ENCODE assay signal across 8 cellular contexts in the genomic region with DNA sequence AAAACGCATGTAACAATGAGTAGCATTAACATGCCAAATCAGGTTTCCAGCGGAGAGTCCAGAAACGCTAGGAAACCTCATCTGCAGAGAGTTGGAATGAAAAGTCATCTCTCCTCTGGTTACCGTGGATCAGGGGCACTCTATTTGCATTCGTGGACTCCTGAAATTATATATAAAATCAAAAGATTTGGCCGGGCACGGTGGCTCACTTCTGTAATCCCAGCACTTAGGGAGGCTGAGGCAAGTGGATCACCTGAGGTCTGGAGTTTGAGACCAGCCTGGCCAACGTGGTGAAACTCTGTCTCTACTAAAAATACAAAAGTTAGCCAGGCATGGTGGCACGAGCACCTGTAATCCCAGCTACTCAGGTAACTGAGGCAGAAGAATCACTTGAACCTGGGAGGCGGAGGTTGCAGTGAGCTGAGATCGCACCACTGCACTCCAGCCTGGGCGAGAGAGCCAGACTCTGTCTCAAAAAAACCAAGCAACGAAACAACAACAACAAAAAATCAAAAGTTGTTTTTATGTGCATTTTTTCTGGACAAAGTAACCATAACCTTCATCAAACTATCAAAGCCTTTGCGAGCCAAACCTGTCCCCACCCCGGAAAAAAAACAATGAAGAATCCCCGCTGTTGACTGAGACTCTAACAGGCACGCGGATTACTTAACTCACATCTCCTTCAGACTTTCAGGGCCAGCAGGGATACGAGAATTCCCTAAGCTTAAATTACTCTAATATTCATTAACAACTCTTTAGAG.
A peak's percentile ranks its signal among the peaks of the same experiment; 100 is the strongest.
DNase-seq lines count a peak whose midpoint lies in the region; ATAC-seq, FAIRE-seq and TF ChIP-seq lines count a peak whose summit lies in the region.

No MANE protein-coding gene starts in this region.

- DNase-seq in NB4 (ENCODE audit: low read depth) (peak; percentile 32), small intestine (no peak), hypothalamus (lab: John Stamatoyannopoulos, UW) (no peak), NCI-H2196 treated with DMSO at 0.1 percent for 48 hours (lab: John Stamatoyannopoulos, UW; ENCODE audit: unreplicated experiment) (no peak)

- H3K36me3 ChIP-seq in BLaER1 treated with 17β-estradiol and CSF1 and Interleukin-3, amounts not matched to agents 10 nM and 100 nM = peaks cover 2 to 22% (median 13%) of the 10 kb centered on the region in 11 experiments; a peak in 20 of 22 replicates
- H3K36me3 ChIP-seq in neutrophil (no peaks in the 10 kb centered on the region), small intestine (ENCODE audit: control insufficient read depth in 2 of 2, insufficient read depth in 2 of 2, low read length in 2 of 2) (no peaks in the 10 kb centered on the region)

- ATAC-seq in GM18907 (IDR thresholded peaks at IDR 0.05; ENCODE audit: unreplicated experiment) = no peak

- peak overlapping the region; percentile 28 to 75 (median 57); a peak in 18 of 22 replicates for H3K27ac ChIP-seq in BLaER1 treated with 17β-estradiol and CSF1 and Interleukin-3, amounts not matched to agents 10 nM and 100 nM
- H3K27ac ChIP-seq in neutrophil = no peak overlapping the region
- H3K27ac ChIP-seq in small intestine (ENCODE audit: low read depth in 1 of 2, low read length in 1 of 2) = peak overlapping the region in 1 of 2 donors; percentile 28

- H3K9ac ChIP-seq in BLaER1 treated with 17β-estradiol and CSF1 and Interleukin-3, amounts not matched to agents 10 nM and 100 nM = peak overlapping the region; percentile 6 to 73 (median 56); a peak in 16 of 22 replicates

- H3K9me3 ChIP-seq in BLaER1 treated with 17β-estradiol and CSF1 and Interleukin-3, amounts not matched to agents 10 nM and 100 nM (replicated peaks in 1 of 11) = no peaks in the 10 kb centered on the region
- H3K9me3 ChIP-seq in neutrophil (no peaks in the 10 kb centered on the region), small intestine (ENCODE audit: control insufficient read depth, low read depth) (no peaks in the 10 kb centered on the region)

- peaks cover 8% of the 10 kb centered on the region for H3K36me3 Mint-ChIP-seq in dendritic cell treated with granulocyte-macrophage colony-stimulating factor and Interleukin-4, amounts not matched to agents 40 ng/mL and 50 ng/mL, for 4 days (ENCODE audit: low read depth)

- peak overlapping the region; percentile 44 for H3K4me3 Mint-ChIP-seq in dendritic cell treated with granulocyte-macrophage colony-stimulating factor and Interleukin-4, amounts not matched to agents 40 ng/mL and 50 ng/mL, for 4 days

- H3K4me1 Mint-ChIP-seq in dendritic cell treated with granulocyte-macrophage colony-stimulating factor and Interleukin-4, amounts not matched to agents 40 ng/mL and 50 ng/mL, for 4 days (ENCODE audit: low read depth) = peaks cover 35% of the 10 kb centered on the region

- no peaks in the 10 kb centered on the region for H3K9me3 Mint-ChIP-seq in dendritic cell treated with granulocyte-macrophage colony-stimulating factor and Interleukin-4, amounts not matched to agents 40 ng/mL and 50 ng/mL, for 4 days

- TF ChIP-seq POLR2A in NB4 (IDR thresholded peaks at IDR 0.05; ENCODE audit: extremely low read depth, insufficient read length) = no peak

- H3K4me1 ChIP-seq in BLaER1 treated with 17β-estradiol and CSF1 and Interleukin-3, amounts not matched to agents 10 nM and 100 nM = peaks cover 35 to 64% (median 55%) of the 10 kb centered on the region in 10 experiments
- H3K4me1 ChIP-seq in neutrophil (ENCODE audit: control insufficient read depth in 1 of 2, insufficient read depth in 1 of 2, low read depth in 1 of 2, low read length in 1 of 2) (peaks cover 8 to 14% of the 10 kb centered on the region in 2 experiments), small intestine (ENCODE audit: control insufficient read depth in 2 of 2, insufficient read depth in 1 of 2, low read depth in 1 of 2, low read length in 1 of 2) (peaks cover 0 to 2% of the 10 kb centered on the region in 2 donors)

- peak overlapping the region; percentile 75 to 92 (median 82) for H3K4me2 ChIP-seq in BLaER1 treated with 17β-estradiol and CSF1 and Interleukin-3, amounts not matched to agents 10 nM and 100 nM

- peak overlapping the region; percentile 69 for H3K27ac Mint-ChIP-seq in dendritic cell treated with granulocyte-macrophage colony-stimulating factor and Interleukin-4, amounts not matched to agents 40 ng/mL and 50 ng/mL, for 4 days

- peaks cover 44% of the 10 kb centered on the region for H3K27me3 Mint-ChIP-seq in dendritic cell treated with granulocyte-macrophage colony-stimulating factor and Interleukin-4, amounts not matched to agents 40 ng/mL and 50 ng/mL, for 4 days

- 23 to 41% (median 35%) methylated on average over 19 of the region's 19 CpGs for WGBS in small intestine, 3 donors

- intact Hi-C loops in dendritic cell treated with granulocyte-macrophage colony-stimulating factor and Interleukin-4, amounts not matched to agents 40 ng/mL and 50 ng/mL, for 4 days (cut with micrococcal nuclease) = no loop called here

- peak overlapping the region; percentile 39 to 62 (median 46) for H3K4me3 ChIP-seq in BLaER1 treated with 17β-estradiol and CSF1 and Interleukin-3, amounts not matched to agents 10 nM and 100 nM
- H3K4me3 ChIP-seq in NB4 (ENCODE audit: low read depth, low read length) (peak overlapping the region; percentile 80), neutrophil (ENCODE audit: low read depth in 1 of 2, low read length in 1 of 2) (peak overlapping the region; percentile 37 to 49), small intestine (ENCODE audit: low read depth in 1 of 2, low read length in 2 of 2) (peak overlapping the region in 1 of 2 donors; percentile 26)

- FAIRE-seq in small intestine (lab: Jason Lieb, UNC) = no peak

- no peak for TF ChIP-seq CTCF in NB4 (IDR thresholded peaks at IDR 0.05; ENCODE audit: low read depth, low read length)
- no peak for TF ChIP-seq CTCF in neutrophil (IDR thresholded peaks at IDR 0.05)

- peaks cover 0 to 19% (median 8%) of the 10 kb centered on the region in 11 experiments; a peak in 9 of 22 replicates for H4K20me1 ChIP-seq in BLaER1 treated with 17β-estradiol and CSF1 and Interleukin-3, amounts not matched to agents 10 nM and 100 nM

- H3K27me3 ChIP-seq in BLaER1 treated with 17β-estradiol and CSF1 and Interleukin-3, amounts not matched to agents 10 nM and 100 nM = no peaks in the 10 kb centered on the region
- H3K27me3 ChIP-seq in neutrophil (peaks cover 83% of the 10 kb centered on the region), small intestine (ENCODE audit: control insufficient read depth in 2 of 2, insufficient read depth in 2 of 2, low read length in 2 of 2) (no peaks in the 10 kb centered on the region)
